23 cellular contexts compared by ENCODE assay signal in genomic region chr7:30648744-30649540, GRCh38. TPM values are rescaled to one million over a fixed set of nuclear protein-coding genes. Genes with fewer than 3 reads are reported as not detected.
DNase-seq lines count a peak whose midpoint lies in the region; ATAC-seq, FAIRE-seq and TF ChIP-seq lines count a peak whose summit lies in the region.
"Had no signal": no experiment of that assay in that cellular context is flagged by ENCODE, and none has a peak within 500 bp of the region (broad histone marks: within the 10 kb centered on the region; RNA-seq: fewer than 3 reads in every experiment).

No MANE protein-coding gene starts in this region.

- H3K9me3 Mint-ChIP-seq in astrocyte (ENCODE audit: unreplicated experiment): no peaks in the 10 kb centered on the region
- H3K9me3 Mint-ChIP-seq: CD4-positive, alpha-beta memory T cell had no signal

- no peaks in the 10 kb centered on the region for H3K9me3 ChIP-seq in right atrium auricular region
- H3K9me3 ChIP-seq in astrocyte (ENCODE audit: insufficient read depth, low read depth, low read length): no peaks in the 10 kb centered on the region
- no peaks in the 10 kb centered on the region for H3K9me3 ChIP-seq in osteoblast (ENCODE audit: low read depth, low read length)
- H3K9me3 ChIP-seq: A549, BLaER1 had no signal

- H3K4me3 ChIP-seq in right atrium auricular region (no peak overlapping the region), astrocyte (ENCODE audit: insufficient read depth, low read depth, low read length) (no peak overlapping the region), osteoblast (ENCODE audit: insufficient read depth, low read length) (no peak overlapping the region)
- H3K4me3 ChIP-seq: A549, BLaER1, GM23248 had no signal

- intact Hi-C loops in left cardiac atrium (cut with DNase I): no loop called here

- peaks cover 4% of the 10 kb centered on the region for H3K27me3 Mint-ChIP-seq in astrocyte (ENCODE audit: low read depth, unreplicated experiment)
- H3K27me3 Mint-ChIP-seq: CD4-positive, alpha-beta memory T cell had no signal

- no peak overlapping the region for H3K4me2 ChIP-seq in astrocyte (ENCODE audit: low read length)
- no peak overlapping the region for H3K4me2 ChIP-seq in osteoblast (ENCODE audit: insufficient read depth, low read length)
- H3K4me2 ChIP-seq: A549, BLaER1 had no signal

- H3K4me3 Mint-ChIP-seq in astrocyte (ENCODE audit: unreplicated experiment): no peak overlapping the region
- H3K4me3 Mint-ChIP-seq: CD4-positive, alpha-beta memory T cell had no signal

- no peak overlapping the region for H3K9ac ChIP-seq in astrocyte (ENCODE audit: low read length)
- H3K9ac ChIP-seq: BLaER1, GM23248 had no signal

- no peaks in the 10 kb centered on the region for H3K79me2 ChIP-seq in astrocyte (ENCODE audit: insufficient read depth, low read length)
- H3K79me2 ChIP-seq in osteoblast (ENCODE audit: insufficient read depth, low read length): no peaks in the 10 kb centered on the region

- H3K36me3 ChIP-seq in right atrium auricular region (no peaks in the 10 kb centered on the region), astrocyte (ENCODE audit: insufficient read depth, low read length) (no peaks in the 10 kb centered on the region), osteoblast (ENCODE audit: insufficient read depth, low read length) (peaks cover 10% of the 10 kb centered on the region)

- H4K20me1 ChIP-seq in astrocyte (ENCODE audit: insufficient read depth, low read length) (peaks cover 9% of the 10 kb centered on the region), osteoblast (ENCODE audit: insufficient read depth, low read length) (no peaks in the 10 kb centered on the region)

- H3K4me1 Mint-ChIP-seq in astrocyte (ENCODE audit: low read depth, unreplicated experiment): no peaks in the 10 kb centered on the region

- TF ChIP-seq CTCF in right atrium auricular region (IDR thresholded peaks at IDR 0.05) (no peak), astrocyte (IDR thresholded peaks at IDR 0.05; ENCODE audit: insufficient read depth, low read depth, low read length) (no peak), osteoblast (IDR thresholded peaks at IDR 0.05; ENCODE audit: extremely low read depth, low read depth, low read length) (no peak)

- peak overlapping the region; percentile 58 for H3K27ac Mint-ChIP-seq in astrocyte (ENCODE audit: unreplicated experiment)

- ATAC-seq in left cardiac atrium: no peak
- no peak for ATAC-seq in HG03045 (IDR thresholded peaks at IDR 0.05; ENCODE audit: unreplicated experiment)
- ATAC-seq: HCT116 had no signal

- H3K36me3 Mint-ChIP-seq in astrocyte (ENCODE audit: low read depth, unreplicated experiment): peaks cover 33% of the 10 kb centered on the region

- no peak for FAIRE-seq in astrocyte (lab: Jason Lieb, UNC)
- FAIRE-seq: A549, RCC 7860 had no signal

- peak; percentile 51 for DNase-seq in right atrium auricular region (ENCODE audit: low spot score)
- DNase-seq in left cardiac atrium: no peak
- DNase-seq in astrocyte (ENCODE audit: low read depth): no peak
- DNase-seq in osteoblast (ENCODE audit: insufficient read length, low spot score, missing footprints): peak; percentile 82
- DNase-seq in effector CD4-positive, alpha-beta T cell: no peak
- no peak for DNase-seq in activated naive CD4-positive, alpha-beta T cell (lab: John Stamatoyannopoulos, UW)
- DNase-seq: CD4-positive, alpha-beta memory T cell; DMS153; GDM1; GM23248; KG1; NCI-H1694 treated with DMSO at 0.1 percent for 48 hours; NCI-H748 treated with DMSO at 0.1 percent for 48 hours; NK-92 treated with Interleukin-12 subunit alpha and Interleukin-12 subunit beta, amount 100 ng/mL, for 24 hours; SHP77 had no signal

- no peaks in the 10 kb centered on the region for H3K4me1 ChIP-seq in right atrium auricular region
- no peaks in the 10 kb centered on the region for H3K4me1 ChIP-seq in astrocyte (ENCODE audit: insufficient read depth, low read length)
- no peaks in the 10 kb centered on the region for H3K4me1 ChIP-seq in osteoblast (ENCODE audit: insufficient read depth, low read length)
- H3K4me1 ChIP-seq: A549, BLaER1 had no signal

- no peak overlapping the region for H3K27ac ChIP-seq in right atrium auricular region
- H3K27ac ChIP-seq in astrocyte (ENCODE audit: low read depth, low read length): no peak overlapping the region
- no peak overlapping the region for H3K27ac ChIP-seq in osteoblast (ENCODE audit: low read depth, low read length)
- H3K27ac ChIP-seq: A549, BLaER1, GM23248 had no signal

- H3K27me3 ChIP-seq in right atrium auricular region (no peaks in the 10 kb centered on the region), astrocyte (ENCODE audit: insufficient read depth, low read length) (no peaks in the 10 kb centered on the region), osteoblast (ENCODE audit: insufficient read depth, low read length) (no peaks in the 10 kb centered on the region)
- H3K27me3 ChIP-seq: BLaER1 had no signal

- H2AFZ ChIP-seq in astrocyte (ENCODE audit: low read depth, low read length) (no peak overlapping the region), osteoblast (ENCODE audit: low read length) (no peak overlapping the region)
- H2AFZ ChIP-seq: GM23248 had no signal

RNA-seq across cellular contexts. Expression of gene CRHR2, which starts 33.3 kb away (rescaled TPM):
- under 1 TPM; 0.22 to 0.47 TPM for total RNA-seq in right atrium auricular region
- under 1 TPM; 0.16 to 0.44 TPM for total RNA-seq in left cardiac atrium
- total RNA-seq in astrocyte: not detected in 2 replicates
- total RNA-seq in osteoblast: not detected in 2 replicates
- total RNA-seq: CD4-positive, alpha-beta memory T cell; Daoy; GM23248; NCI-H460; OCI-LY7 had no signal

RNA-seq across cellular contexts. Expression of gene GARS1, which starts 54.3 kb away (rescaled TPM):
- total RNA-seq in right atrium auricular region (10 to 100 TPM; 35.5 to 72.6 TPM), left cardiac atrium (10 to 100 TPM; 38.8 to 62.0 TPM), astrocyte (517 and 564 TPM in 2 replicates), osteoblast (417 and 526 TPM in 2 replicates)

Comparison
In these comparisons a context has a peak if more than half of its experiments do, and no peak if none do; other contexts are left out.
1. DNase-seq: peak in right atrium auricular region (single experiment) and osteoblast (single experiment); none in left cardiac atrium (single experiment), astrocyte (single experiment), effector CD4-positive, alpha-beta T cell (single experiment) and activated naive CD4-positive, alpha-beta T cell (0 of 4).